In the genomic region with DNA sequence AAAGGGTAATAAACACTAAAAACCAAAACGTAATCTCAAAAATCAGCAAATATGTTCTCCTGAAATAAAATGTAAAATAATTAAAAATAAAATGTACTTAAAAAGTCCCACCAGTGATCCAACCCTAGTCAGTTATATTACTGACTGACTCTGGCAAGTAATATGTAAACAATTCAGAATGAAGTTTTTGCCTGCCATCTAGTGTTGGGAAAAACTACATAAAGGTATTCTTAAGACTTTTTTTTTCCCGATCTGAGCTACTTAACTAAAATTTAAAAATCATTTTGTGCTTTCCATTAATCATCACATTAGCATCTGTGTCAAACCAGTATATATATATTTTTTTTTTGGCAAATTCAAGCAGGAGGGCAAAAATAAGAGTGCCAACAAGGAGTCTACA, we compare ENCODE assay signal across 11 cellular contexts. TPM values are rescaled to one million over a fixed set of nuclear protein-coding genes. Genes with fewer than 3 reads are reported as not detected.
DNase-seq lines count a peak whose midpoint lies in the region; ATAC-seq, FAIRE-seq and TF ChIP-seq lines count a peak whose summit lies in the region.
"Had no signal": no experiment of that assay in that cellular context is flagged by ENCODE, and none has a peak within 500 bp of the region (broad histone marks: within the 10 kb centered on the region; RNA-seq: fewer than 3 reads in every experiment).

No MANE protein-coding gene starts in this region.

- no peak overlapping the region for H3K9ac ChIP-seq in K562 (ENCODE audit: insufficient read depth in 1 of 2, low read depth in 2 of 2, low read length in 2 of 2)

- no peak overlapping the region for H3K4me3 ChIP-seq in LNCaP clone FGC (ENCODE audit: low read depth, low read length)
- no peak overlapping the region for H3K4me3 ChIP-seq in K562
- no peak overlapping the region for H3K4me3 ChIP-seq in right lobe of liver

- intact Hi-C loops in K562 (cut with micrococcal nuclease), result no loop called here
- intact Hi-C loops in right lobe of liver (cut with DNase I), result no loop called here

- no peaks in the 10 kb centered on the region for H3K9me3 Mint-ChIP-seq in activated CD4-positive, alpha-beta T cell treated with anti-CD3 and anti-CD28 coated beads, Interleukin-2, amount 10 ng/mL, durations not matched to agents 7 days and 5 days
- H3K9me3 Mint-ChIP-seq: naive B cell had no signal

- H3K36me3 ChIP-seq in K562 (ENCODE audit: control insufficient read depth, insufficient read depth, low read length) (peaks cover 77% of the 10 kb centered on the region), right lobe of liver (peaks cover 6 to 45% (median 18%) of the 10 kb centered on the region in 4 donors)

- BruUV-seq in K562 (replicated peaks; lab: Mats Ljungman, UMichigan), result no TSS peak

- H3K4me2 ChIP-seq in K562 (ENCODE audit: insufficient read depth, low read length), result no peak overlapping the region

- H3K9me3 ChIP-seq in K562 (replicated peaks; ENCODE audit: control insufficient read depth, insufficient read depth, low read depth, low read length) (no peaks in the 10 kb centered on the region), right lobe of liver (no peaks in the 10 kb centered on the region)

- no peaks in the 10 kb centered on the region for H3K27me3 Mint-ChIP-seq in activated CD4-positive, alpha-beta T cell treated with anti-CD3 and anti-CD28 coated beads, Interleukin-2, amount 10 ng/mL, durations not matched to agents 7 days and 5 days
- H3K27me3 Mint-ChIP-seq: naive B cell had no signal

- H3K4me1 ChIP-seq in K562 (replicated peaks in 1 of 2; ENCODE audit: control insufficient read depth in 2 of 2, insufficient read depth in 2 of 2, low read length in 2 of 2) (no peaks in the 10 kb centered on the region; a peak in 1 of 5 replicates), right lobe of liver (no peaks in the 10 kb centered on the region)

- no peak overlapping the region for H3K4me3 Mint-ChIP-seq in activated CD4-positive, alpha-beta T cell treated with anti-CD3 and anti-CD28 coated beads, Interleukin-2, amount 10 ng/mL, durations not matched to agents 7 days and 5 days
- H3K4me3 Mint-ChIP-seq: naive B cell had no signal

- no peaks in the 10 kb centered on the region for H4K20me1 ChIP-seq in K562 (replicated peaks; ENCODE audit: control insufficient read depth, insufficient read depth, low read length)

- WGBS in K562 (ENCODE audit: insufficient coverage, low coverage, missing lambda C conversion rate), result 52% methylated on average over 2 of the region's 2 CpGs
- WGBS in right lobe of liver (ENCODE audit: insufficient coverage, low coverage, low lambda C conversion rate, missing lambda C conversion rate), result 70% methylated on average over 2 of the region's 2 CpGs

- in situ Hi-C loops in K562 (cut with MboI), result no loop called here

- H3K27ac Mint-ChIP-seq in activated CD4-positive, alpha-beta T cell treated with anti-CD3 and anti-CD28 coated beads, Interleukin-2, amount 10 ng/mL, durations not matched to agents 7 days and 5 days, result no peak overlapping the region
- H3K27ac Mint-ChIP-seq: naive B cell had no signal

- H3K27me3 ChIP-seq in K562 (ENCODE audit: control insufficient read depth in 2 of 2, insufficient read depth in 2 of 2, low read length in 2 of 2) (no peaks in the 10 kb centered on the region), right lobe of liver (no peaks in the 10 kb centered on the region)

- no peak for TF ChIP-seq EP300 in K562 (IDR thresholded peaks at IDR 0.05; ENCODE audit: low read length)

- TF ChIP-seq POLR2A in K562 (conservative IDR thresholded peaks at IDR 0.05), result no peak
- TF ChIP-seq POLR2A in right lobe of liver (IDR thresholded peaks at IDR 0.05), result no peak

- no peaks in the 10 kb centered on the region for H3K4me1 Mint-ChIP-seq in activated CD4-positive, alpha-beta T cell treated with anti-CD3 and anti-CD28 coated beads, Interleukin-2, amount 10 ng/mL, durations not matched to agents 7 days and 5 days
- H3K4me1 Mint-ChIP-seq: naive B cell had no signal

- CTCF ChIA-PET in K562 (lab: Yijun Ruan, JAX; ENCODE audit: low intra/inter-chr PET ratio), result interaction anchor here (1.3 kb wide), 1 partner anchor 616 kb away, joined by 4 read pairs; no protein-coding TSS in a partner anchor
- CTCF ChIA-PET in activated CD4-positive, alpha-beta T cell treated with anti-CD3 and anti-CD28 coated beads, Interleukin-2, amount 10 ng/mL, durations not matched to agents 7 days and 5 days (lab: Charles Lee), result no interaction called here

- TF ChIP-seq RAD21 in K562 (CRISPR knock-in tag; conservative IDR thresholded peaks at IDR 0.05 in 1 of 2, IDR thresholded peaks at IDR 0.05 in 1 of 2), result no peak

- POLR2A ChIA-PET in K562 (lab: Yijun Ruan, JAX), result interaction anchor here (0.7 kb wide), 1 partner anchor 114 kb away, joined by 3 read pairs; no protein-coding TSS in a partner anchor
- POLR2A ChIA-PET in activated CD4-positive, alpha-beta T cell treated with anti-CD3 and anti-CD28 coated beads, Interleukin-2, amount 10 ng/mL, durations not matched to agents 7 days and 5 days (lab: Charles Lee), result no interaction called here

- 0 out of 3 replicates have a peak, but pooled peaks cover 4% of the 10 kb centered on the region for H3K79me2 ChIP-seq in K562 (ENCODE audit: control insufficient read depth, insufficient read depth, low read length)

- peak; percentile 19 for FAIRE-seq in K562 (lab: Jason Lieb, UNC)

- TF ChIP-seq CTCF in LNCaP clone FGC (IDR thresholded peaks at IDR 0.05; ENCODE audit: control insufficient read depth, extremely low read depth, insufficient read depth), result peak; percentile 49
- peak in 1 of 3 experiments; percentile 44; a peak in 2 of 6 replicates for TF ChIP-seq CTCF in K562 (IDR thresholded peaks at IDR 0.05 in 2 of 3, conservative IDR thresholded peaks at IDR 0.05 in 1 of 3; ENCODE audit: insufficient read depth in 2 of 3, low read depth in 1 of 3, low read length in 3 of 3)
- peak in 3 of 4 donors; percentile 16 to 39 (median 30) for TF ChIP-seq CTCF in right lobe of liver (IDR thresholded peaks at IDR 0.05)

- H3K36me3 Mint-ChIP-seq in activated CD4-positive, alpha-beta T cell treated with anti-CD3 and anti-CD28 coated beads, Interleukin-2, amount 10 ng/mL, durations not matched to agents 7 days and 5 days (ENCODE audit: low read depth), result peaks cover 19% of the 10 kb centered on the region

- no peaks in the 10 kb centered on the region for H3K9me1 ChIP-seq in K562 (ENCODE audit: control insufficient read depth, insufficient read depth, low read length)

- ATAC-seq in K562, result peak; percentile 60
- ATAC-seq in right lobe of liver, result peak in 2 of 4 donors; percentile 42 to 46
- no peak for ATAC-seq in HG02840 (IDR thresholded peaks at IDR 0.05; ENCODE audit: low FRiP score, unreplicated experiment)

- no peak overlapping the region for H2AFZ ChIP-seq in K562 (ENCODE audit: low read depth, low read length)

- no peak overlapping the region for H3K27ac ChIP-seq in K562 (ENCODE audit: extremely low read depth, low read depth, low read length)
- no peak overlapping the region for H3K27ac ChIP-seq in right lobe of liver

- DNase-seq in COR-L47 (lab: John Stamatoyannopoulos, UW) (peak; percentile 22), LNCaP clone FGC (ENCODE audit: low read depth) (no peak), K562 (ENCODE audit: extremely low read depth in 1 of 4, low spot score in 3 of 4) (no peak), right lobe of liver (no peak), islet precursor cell (no peak), NCI-H1436 (lab: John Stamatoyannopoulos, UW) (no peak)
- no peak for DNase-seq in activated CD4-positive, alpha-beta T cell treated with anti-CD3 and anti-CD28 coated beads, Interleukin-2, amount 10 ng/mL, durations not matched to agents 7 days and 5 days
- DNase-seq: activated CD8-positive, alpha-beta memory T cell treated with anti-CD3 and anti-CD28 coated beads for 24 hours; naive B cell; NCI-H510A treated with DMSO at 0.1 percent for 48 hours had no signal

RNA-seq across cellular contexts. Expression of gene RCHY1, which starts 24.0 kb away (rescaled TPM):
- 13.2 and 35.2 TPM in 2 replicates for total RNA-seq in K562 (2011; cell fraction: chromatin; rRNA removed; ENCODE audit: low replicate concordance)
- 4.5 and 8.4 TPM in 2 replicates for total RNA-seq in K562 (2011; cell fraction: nucleolus; rRNA removed)
- 18.8 and 26.3 TPM in 2 replicates for total RNA-seq in K562 (2011; cell fraction: nucleoplasm; rRNA removed)
- total RNA-seq in K562 (2014; rRNA removed) (33.1 and 36.7 TPM in 2 replicates), K562 (2014; rRNA removed; fragmentation: Illumina TruSeq; extraction: Trizol) (41.5 and 45.1 TPM in 2 replicates), K562 (2015; rRNA removed; fragmentation: Illumina TruSeq; extraction: Trizol) (24.8 and 27.3 TPM in 2 replicates), K562 (2021) (41.6 and 45.9 TPM in 2 replicates), right lobe of liver (10 to 100 TPM in 5 of 6 experiments, 1 to 10 TPM in 1; 8.6 to 19.3 (median 14.0) TPM)
- polyA plus RNA-seq in K562 (2011; rRNA removed) (48.6 and 84.0 TPM in 2 replicates), K562 (2014; fragmentation: Illumina TruSeq; extraction: Trizol) (52.2 and 56.6 TPM in 2 replicates), K562 (2014; fragmentation: Nextera tagmentation; extraction: Ambion mirVana) (10 to 100 TPM; 71.2 to 85.1 TPM), K562 (2014; rRNA removed) (37.3 and 38.2 TPM in 2 replicates)
- 13.8 and 31.0 TPM in 2 replicates for polyA plus RNA-seq in K562 (2011; cell fraction: cytosol; rRNA removed)
- 20.0 and 29.9 TPM in 2 replicates for polyA plus RNA-seq in K562 (2011; cell fraction: nucleus; rRNA removed)
- 39.8 and 104 TPM in 2 replicates for polyA plus RNA-seq in K562 (2012)
- polyA minus RNA-seq in K562 (2011; rRNA and poly(A)+ RNA removed), result 73.0 and 104 TPM in 2 replicates
- 21.3 and 24.3 TPM in 2 replicates for polyA minus RNA-seq in K562 (2011; cell fraction: cytosol; rRNA and poly(A)+ RNA removed)
- 19.4 and 26.2 TPM in 2 replicates for polyA minus RNA-seq in K562 (2011; cell fraction: nucleus; rRNA and poly(A)+ RNA removed)
- 10 to 100 TPM; 23.5 to 27.1 TPM for total RNA-seq in activated CD4-positive, alpha-beta T cell treated with anti-CD3 and anti-CD28 coated beads, Interleukin-2, amount 10 ng/mL, durations not matched to agents 7 days and 5 days

RNA-seq across cellular contexts. Expression of gene THAP6, which starts 24.1 kb away (rescaled TPM):
- 33.4 and 78.0 TPM in 2 replicates for total RNA-seq in K562 (2011; cell fraction: chromatin; rRNA removed; ENCODE audit: low replicate concordance)
- 19.3 and 24.9 TPM in 2 replicates for total RNA-seq in K562 (2011; cell fraction: nucleolus; rRNA removed)
- total RNA-seq in K562 (2011; cell fraction: nucleoplasm; rRNA removed), result 44.7 and 73.7 TPM in 2 replicates
- total RNA-seq in K562 (2014; rRNA removed) (8.9 and 12.0 TPM in 2 replicates), K562 (2014; rRNA removed; fragmentation: Illumina TruSeq; extraction: Trizol) (17.3 and 20.9 TPM in 2 replicates), K562 (2015; rRNA removed; fragmentation: Illumina TruSeq; extraction: Trizol) (14.6 and 15.4 TPM in 2 replicates), K562 (2021) (13.7 and 15.1 TPM in 2 replicates), right lobe of liver (10 to 100 TPM in 3 of 6 experiments, 1 to 10 TPM in 3; 6.8 to 11.5 (median 10.0) TPM)
- polyA plus RNA-seq in K562 (2011; rRNA removed) (25.3 and 30.4 TPM in 2 replicates), K562 (2014; fragmentation: Illumina TruSeq; extraction: Trizol) (18.1 and 19.8 TPM in 2 replicates), K562 (2014; fragmentation: Nextera tagmentation; extraction: Ambion mirVana) (10 to 100 TPM; 16.3 to 20.1 TPM), K562 (2014; rRNA removed) (18.0 and 20.7 TPM in 2 replicates)
- 6.0 and 9.4 TPM in 2 replicates for polyA plus RNA-seq in K562 (2011; cell fraction: cytosol; rRNA removed)
- polyA plus RNA-seq in K562 (2011; cell fraction: nucleus; rRNA removed), result 41.4 and 43.1 TPM in 2 replicates
- polyA plus RNA-seq in K562 (2012), result 7.6 and 16.7 TPM in 2 replicates
- polyA minus RNA-seq in K562 (2011; rRNA and poly(A)+ RNA removed), result 30.6 and 35.1 TPM in 2 replicates
- 7.3 and 9.7 TPM in 2 replicates for polyA minus RNA-seq in K562 (2011; cell fraction: cytosol; rRNA and poly(A)+ RNA removed)
- 31.6 and 48.1 TPM in 2 replicates for polyA minus RNA-seq in K562 (2011; cell fraction: nucleus; rRNA and poly(A)+ RNA removed)
- 10 to 100 TPM; 17.8 to 19.6 TPM for total RNA-seq in activated CD4-positive, alpha-beta T cell treated with anti-CD3 and anti-CD28 coated beads, Interleukin-2, amount 10 ng/mL, durations not matched to agents 7 days and 5 days
